In genomic region chr6:81682858-81683257, GRCh38 we compare ENCODE assay signal across 8 cellular contexts.
"Had no signal": no experiment of that assay in that cellular context is flagged by ENCODE, and none has a peak within 500 bp of the region (broad histone marks: within the 10 kb centered on the region; RNA-seq: fewer than 3 reads in every experiment).

No MANE protein-coding gene starts in this region.

- FAIRE-seq: HTR-8/SVneo had no signal

- H3K9me3 ChIP-seq: HAP-1 had no signal

- H3K4me3 ChIP-seq: GM23248, HAP-1 had no signal

- H3K9ac ChIP-seq: GM23248, KMS-11 had no signal

- H3K36me3 ChIP-seq: HAP-1 had no signal

- H3K27ac ChIP-seq: GM23248, KMS-11 had no signal

- H2AFZ ChIP-seq: GM23248 had no signal

- H3K4me1 ChIP-seq: HAP-1 had no signal

- DNase-seq: GM23248, GOT3, H7, Karpas-422, KBM-7 had no signal

- H3K4me2 ChIP-seq: KMS-11 had no signal
